8 cellular contexts compared by ENCODE assay signal in genomic region chr13:35475960-35476943, GRCh38. TPM values are rescaled to one million over a fixed set of nuclear protein-coding genes. Genes with fewer than 3 reads are reported as not detected.
DNase-seq lines count a peak whose midpoint lies in the region; ATAC-seq, FAIRE-seq and TF ChIP-seq lines count a peak whose summit lies in the region.

Gene MAB21L1 (minus strand): TSS chr13:35476689. CDS start chr13:35476138, 551 bp downstream.

- peak; percentile 21 for DNase-seq in activated naive CD4-positive, alpha-beta T cell treated with anti-CD3 and anti-CD28 coated beads for 36 hours
- DNase-seq in activated naive CD4-positive, alpha-beta T cell treated with anti-CD3 and anti-CD28 coated beads, Interleukin-2, amount 50 U/mL, for 16 hours = no peak
- DNase-seq in H1 (ENCODE audit: low read depth in 1 of 2, low spot score in 2 of 2) = peak in 1 of 2 experiments; percentile 59
- peak; percentile 44 for DNase-seq in mesenchymal stem cell
- peak; percentile 45 to 83 for DNase-seq in tibial artery

- intact Hi-C loops in activated naive CD4-positive, alpha-beta T cell treated with anti-CD3 and anti-CD28 coated beads for 36 hours (cut with micrococcal nuclease) = no loop called here
- intact Hi-C loops in tibial artery (cut with DNase I; ENCODE audit: low total_unique reads) = no loop called here

- peak within 1 kb of the TSS; percentile 34 for H3K4ac ChIP-seq in H1 (replicated peaks; ENCODE audit: insufficient read length, low read depth, low read length)
- H3K4ac ChIP-seq in mesenchymal stem cell (ENCODE audit: low read depth in 1 of 2, low read length in 2 of 2) = no peak within 1 kb of the TSS

- H3K9me3 Mint-ChIP-seq in activated naive CD4-positive, alpha-beta T cell treated with anti-CD3 and anti-CD28 coated beads for 36 hours = peaks cover 2% of the 10 kb centered on the region

- H2BK5ac ChIP-seq in H1 (ENCODE audit: low read depth, low read length) (no peak within 1 kb of the TSS), mesenchymal stem cell (ENCODE audit: low read depth, low read length, poor library complexity, severe bottlenecking) (no peak within 1 kb of the TSS)

- H3K9me3 ChIP-seq in H1 (ENCODE audit: insufficient read depth in 2 of 2, low read depth in 1 of 2, low read length in 1 of 2) (no peaks in the 10 kb centered on the region), mesenchymal stem cell (ENCODE audit: control insufficient read depth, low read length) (no peaks in the 10 kb centered on the region), tibial artery (no peaks in the 10 kb centered on the region)

- H3K23ac ChIP-seq in H1 (ENCODE audit: insufficient read length) (no peak within 1 kb of the TSS), mesenchymal stem cell (ENCODE audit: low read length in 2 of 2) (peak within 1 kb of the TSS in 1 of 2 experiments; percentile 85)

- H3K27me3 ChIP-seq in H1 (replicated peaks in 1 of 4; ENCODE audit: control insufficient read depth in 3 of 4, extremely low read depth in 1 of 4, insufficient read depth in 3 of 4, low read length in 3 of 4) = peaks cover 46 to 80% (median 62%) of the 10 kb centered on the region in 4 experiments
- peaks cover 0 to 61% of the 10 kb centered on the region in 2 experiments for H3K27me3 ChIP-seq in mesenchymal stem cell (ENCODE audit: control insufficient read depth in 1 of 2, insufficient read depth in 1 of 2, low read length in 2 of 2)
- H3K27me3 ChIP-seq in tibial artery = no peaks in the 10 kb centered on the region

- POLR2A ChIA-PET in H1 (lab: Charles Lee; ENCODE audit: partially characterized antibody) = no interaction called here

- peaks cover 22 to 36% of the 10 kb centered on the region in 2 experiments for H4K20me1 ChIP-seq in H1 (replicated peaks in 1 of 2; ENCODE audit: control insufficient read depth in 1 of 2, insufficient read depth in 2 of 2, low read length in 2 of 2)

- no peak for ATAC-seq in GM21367 (IDR thresholded peaks at IDR 0.05; ENCODE audit: unreplicated experiment)
- ATAC-seq in HG03342 (IDR thresholded peaks at IDR 0.05; ENCODE audit: unreplicated experiment) = no peak

- H3K27me3 Mint-ChIP-seq in activated naive CD4-positive, alpha-beta T cell treated with anti-CD3 and anti-CD28 coated beads for 36 hours (ENCODE audit: low read depth) = peaks cover 62% of the 10 kb centered on the region

- H3K4me2 ChIP-seq in H1 (ENCODE audit: insufficient read depth in 1 of 2, low read depth in 2 of 2, low read length in 2 of 2) = peak within 1 kb of the TSS; percentile 92 to 93
- H3K4me2 ChIP-seq in mesenchymal stem cell (ENCODE audit: low read length, poor library complexity, severe bottlenecking) = peak within 1 kb of the TSS; percentile 66

- CTCF ChIA-PET in activated naive CD4-positive, alpha-beta T cell treated with anti-CD3 and anti-CD28 coated beads for 36 hours (lab: Charles Lee) = no interaction called here
- CTCF ChIA-PET in H1 (lab: Charles Lee; ENCODE audit: partially characterized antibody) = interaction anchor here (1.1 kb wide), 1 partner anchor 245 kb away, joined by 4 read pairs; no protein-coding TSS in a partner anchor

- peak within 1 kb of the TSS; percentile 36; the same call in 1 of the 2 replicates for H4K8ac ChIP-seq in H1 (ENCODE audit: extremely low read depth, insufficient read depth, low read length)
- H4K8ac ChIP-seq in mesenchymal stem cell (ENCODE audit: low read length) = peak within 1 kb of the TSS; percentile 55

- H3K4me1 Mint-ChIP-seq in activated naive CD4-positive, alpha-beta T cell treated with anti-CD3 and anti-CD28 coated beads for 36 hours (ENCODE audit: low read depth) = peaks cover 28% of the 10 kb centered on the region

- no peaks in the 10 kb centered on the region for H3K79me2 ChIP-seq in H1 (ENCODE audit: control insufficient read depth in 1 of 2, insufficient read depth in 2 of 2, low read length in 2 of 2)

- H2AFZ ChIP-seq in H1 (ENCODE audit: low read length) (no peak within 1 kb of the TSS), mesenchymal stem cell (ENCODE audit: low read depth, low read length) (no peak within 1 kb of the TSS)

- TF ChIP-seq POLR2A in Raji (IDR thresholded peaks at IDR 0.05; ENCODE audit: insufficient read depth, low read depth, low read length) = peak; percentile 49; the same call in 1 of the 2 replicates
- TF ChIP-seq POLR2A in H1 (IDR thresholded peaks at IDR 0.05; ENCODE audit: control extremely low read depth in 1 of 2, low read depth in 2 of 2, low read length in 2 of 2) = no peak

- no peak for TF ChIP-seq RAD21 in H1 (IDR thresholded peaks at IDR 0.05 in 1 of 2, conservative IDR thresholded peaks at IDR 0.05 in 1 of 2; ENCODE audit: low read depth in 2 of 2, low read length in 2 of 2)

- peak within 1 kb of the TSS; percentile 75 for H3K4me3 Mint-ChIP-seq in activated naive CD4-positive, alpha-beta T cell treated with anti-CD3 and anti-CD28 coated beads for 36 hours

- H3K56ac ChIP-seq in H1 (replicated peaks; ENCODE audit: insufficient read length, low read depth, low read length) = no peak within 1 kb of the TSS

- H2BK12ac ChIP-seq in H1 (ENCODE audit: low read depth, low read length) (0 out of 2 replicates have a peak within 1 kb of the TSS, but pooled peaks have one; percentile 21), mesenchymal stem cell (ENCODE audit: low read length in 2 of 2) (no peak within 1 kb of the TSS)

- no peak within 1 kb of the TSS for H4K5ac ChIP-seq in H1 (ENCODE audit: insufficient read length, low read depth, low read length)

- H3K9ac ChIP-seq in H1 (replicated peaks in 1 of 4; ENCODE audit: extremely low read depth in 1 of 4, low read depth in 3 of 4, low read length in 3 of 4) (0 out of 7 replicates have a peak within 1 kb of the TSS, but pooled peaks of 1 of the 4 experiments have one; percentile 50), mesenchymal stem cell (ENCODE audit: low read length) (peak within 1 kb of the TSS; percentile 95)

- TF ChIP-seq CTCF in H1 (IDR thresholded peaks at IDR 0.05; ENCODE audit: control extremely low read depth in 1 of 3, insufficient read depth in 1 of 3, low read depth in 1 of 3, low read length in 3 of 3) (no peak), tibial artery (IDR thresholded peaks at IDR 0.05) (no peak)

- no peak for TF ChIP-seq EP300 in H1 (IDR thresholded peaks at IDR 0.05; ENCODE audit: borderline replicate concordance in 1 of 2, low read depth in 2 of 2, low read length in 2 of 2)

- H2AK5ac ChIP-seq in H1 (ENCODE audit: low read depth, low read length) (no peak within 1 kb of the TSS), mesenchymal stem cell (ENCODE audit: low read length, severe bottlenecking) (no peak within 1 kb of the TSS)

- H3K36me3 ChIP-seq in H1 (ENCODE audit: control insufficient read depth in 2 of 4, insufficient read depth in 4 of 4, low read length in 3 of 4) (no peaks in the 10 kb centered on the region), mesenchymal stem cell (ENCODE audit: control insufficient read depth in 1 of 2, insufficient read depth in 2 of 2, low read depth in 1 of 2, low read length in 2 of 2) (peaks cover 0 to 7% of the 10 kb centered on the region in 2 experiments), tibial artery (no peaks in the 10 kb centered on the region)

- no peaks in the 10 kb centered on the region for H3K79me1 ChIP-seq in H1 (ENCODE audit: low read depth, low read length)
- peaks cover 4% of the 10 kb centered on the region for H3K79me1 ChIP-seq in mesenchymal stem cell (replicated peaks; ENCODE audit: low read length, poor library complexity, severe bottlenecking)

- FAIRE-seq in H1 (lab: Jason Lieb, UNC) = no peak

- H2BK15ac ChIP-seq in H1 (ENCODE audit: low read length) (no peak within 1 kb of the TSS), mesenchymal stem cell (ENCODE audit: low read depth, poor library complexity, severe bottlenecking) (no peak within 1 kb of the TSS)

- peaks cover 13 to 40% (median 28%) of the 10 kb centered on the region in 4 experiments for H3K4me1 ChIP-seq in H1 (replicated peaks in 1 of 4; ENCODE audit: control insufficient read depth in 3 of 4, insufficient read depth in 4 of 4, low read length in 3 of 4)
- peaks cover 19% of the 10 kb centered on the region for H3K4me1 ChIP-seq in mesenchymal stem cell (ENCODE audit: control insufficient read depth, insufficient read depth, low read depth, low read length)
- peaks cover 0 to 3% (median 0%) of the 10 kb centered on the region in 4 donors for H3K4me1 ChIP-seq in tibial artery

- peak within 1 kb of the TSS; percentile 41 to 63 (median 48) for H3K4me3 ChIP-seq in H1 (ENCODE audit: extremely low read depth in 1 of 4, insufficient read depth in 2 of 4, low read depth in 3 of 4, low read length in 4 of 4)
- peak within 1 kb of the TSS; percentile 57 to 98 for H3K4me3 ChIP-seq in mesenchymal stem cell (ENCODE audit: insufficient read depth in 1 of 2, low read depth in 1 of 2, low read length in 2 of 2)
- H3K4me3 ChIP-seq in tibial artery = peak within 1 kb of the TSS; percentile 68 to 84

- H3K36me3 Mint-ChIP-seq in activated naive CD4-positive, alpha-beta T cell treated with anti-CD3 and anti-CD28 coated beads for 36 hours (ENCODE audit: low read depth) = peaks cover 5% of the 10 kb centered on the region

- WGBS in H1 (ENCODE audit: extremely low coverage in 1 of 2, insufficient coverage in 1 of 2, insufficient read length in 1 of 2, insufficient replicate concordance in 2 of 2, low coverage in 1 of 2, low lambda C conversion rate in 2 of 2, missing lambda C conversion rate in 1 of 2), 2 experiments = 3% methylated on average over 35 of the region's 35 CpGs; no CpG with 5 or more reads in 1 of the 2 experiments
- 3% methylated on average over 35 of the region's 35 CpGs for WGBS in mesenchymal stem cell

- H2BK120ac ChIP-seq in H1 (replicated peaks; ENCODE audit: low read depth, low read length) (no peak within 1 kb of the TSS), mesenchymal stem cell (ENCODE audit: low read depth, low read length) (no peak within 1 kb of the TSS)

- H3K27ac Mint-ChIP-seq in activated naive CD4-positive, alpha-beta T cell treated with anti-CD3 and anti-CD28 coated beads for 36 hours = no peak within 1 kb of the TSS

- 0 out of 2 replicates have a peak within 1 kb of the TSS, but pooled peaks have one; percentile 3 for H3K18ac ChIP-seq in H1 (ENCODE audit: extremely low read depth, low read length)
- no peak within 1 kb of the TSS for H3K18ac ChIP-seq in mesenchymal stem cell (ENCODE audit: low read depth in 1 of 2, low read length in 2 of 2)

- H3K23me2 ChIP-seq in H1 (ENCODE audit: low read depth, low read length) = peaks cover 22% of the 10 kb centered on the region

- H4K91ac ChIP-seq in H1 (replicated peaks; ENCODE audit: insufficient read length, low read length) (no peak within 1 kb of the TSS), mesenchymal stem cell (ENCODE audit: low read length) (no peak within 1 kb of the TSS)

- 0 out of 2 replicates have a peak within 1 kb of the TSS, but pooled peaks have one; percentile 6 for H2BK20ac ChIP-seq in H1 (ENCODE audit: low read length)

- H3K27ac ChIP-seq in H1 (ENCODE audit: low read depth, low read length) = no peak within 1 kb of the TSS
- H3K27ac ChIP-seq in mesenchymal stem cell (ENCODE audit: low read length, poor library complexity, severe bottlenecking) = no peak within 1 kb of the TSS
- H3K27ac ChIP-seq in tibial artery = peak within 1 kb of the TSS; percentile 76 to 94

- H3K14ac ChIP-seq in H1 (ENCODE audit: insufficient read length) = no peak within 1 kb of the TSS
- no peak within 1 kb of the TSS for H3K14ac ChIP-seq in mesenchymal stem cell (ENCODE audit: low read length in 2 of 2)

RNA-seq across cellular contexts. Expression of gene MAB21L1, which starts in this region (rescaled TPM):
- not detected for total RNA-seq in activated naive CD4-positive, alpha-beta T cell treated with anti-CD3 and anti-CD28 coated beads for 36 hours
- not detected in 2 replicates for total RNA-seq in H1 (2021; fragmentation: NEBNext Ultra II Directional; extraction: Animal tissue kit (Norgen Biotek cat#: 25700))
- not detected in 2 replicates for polyA plus RNA-seq in H1 (2011; rRNA removed)
- 0.03 TPM for polyA plus RNA-seq in H1 (2011; cell fraction: cytosol; rRNA removed)
- not detected for polyA plus RNA-seq in H1 (2011; cell fraction: nucleus; rRNA removed)
- polyA plus RNA-seq in H1 (2012, experiment 1 of 2) = not detected in 4 replicates
- 0.07 TPM for polyA plus RNA-seq in H1 (2012, experiment 2 of 2)
- polyA plus RNA-seq in H1 (2013, experiment 1 of 2) = not detected
- polyA plus RNA-seq in H1 (2013, experiment 2 of 2) = 0.02 TPM
- polyA minus RNA-seq in H1 (2011; rRNA and poly(A)+ RNA removed) = not detected in 2 replicates
- polyA minus RNA-seq in H1 (2011; cell fraction: cytosol; rRNA and poly(A)+ RNA removed) = not detected
- polyA minus RNA-seq in H1 (2011; cell fraction: nucleus; rRNA and poly(A)+ RNA removed) = not detected
- not detected for polyA plus RNA-seq in mesenchymal stem cell (2013, experiment 1 of 2)
- not detected for polyA plus RNA-seq in mesenchymal stem cell (2013, experiment 2 of 2)

Comparison
In these comparisons a context has a peak if more than half of its experiments do, and no peak if none do; other contexts are left out.
1. Peak in DNase-seq in activated naive CD4-positive, alpha-beta T cell treated with anti-CD3 and anti-CD28 coated beads for 36 hours; RNA of the gene not detected or under 1 TPM.
2. H3K27ac ChIP-seq: peak in tibial artery (2 of 2); none in H1 (single experiment) and mesenchymal stem cell (single experiment).
3. Peak in every context shown above with its lines, with median percentiles within 50 percentile points of each other: H3K4me3 ChIP-seq.